In the genomic region with DNA sequence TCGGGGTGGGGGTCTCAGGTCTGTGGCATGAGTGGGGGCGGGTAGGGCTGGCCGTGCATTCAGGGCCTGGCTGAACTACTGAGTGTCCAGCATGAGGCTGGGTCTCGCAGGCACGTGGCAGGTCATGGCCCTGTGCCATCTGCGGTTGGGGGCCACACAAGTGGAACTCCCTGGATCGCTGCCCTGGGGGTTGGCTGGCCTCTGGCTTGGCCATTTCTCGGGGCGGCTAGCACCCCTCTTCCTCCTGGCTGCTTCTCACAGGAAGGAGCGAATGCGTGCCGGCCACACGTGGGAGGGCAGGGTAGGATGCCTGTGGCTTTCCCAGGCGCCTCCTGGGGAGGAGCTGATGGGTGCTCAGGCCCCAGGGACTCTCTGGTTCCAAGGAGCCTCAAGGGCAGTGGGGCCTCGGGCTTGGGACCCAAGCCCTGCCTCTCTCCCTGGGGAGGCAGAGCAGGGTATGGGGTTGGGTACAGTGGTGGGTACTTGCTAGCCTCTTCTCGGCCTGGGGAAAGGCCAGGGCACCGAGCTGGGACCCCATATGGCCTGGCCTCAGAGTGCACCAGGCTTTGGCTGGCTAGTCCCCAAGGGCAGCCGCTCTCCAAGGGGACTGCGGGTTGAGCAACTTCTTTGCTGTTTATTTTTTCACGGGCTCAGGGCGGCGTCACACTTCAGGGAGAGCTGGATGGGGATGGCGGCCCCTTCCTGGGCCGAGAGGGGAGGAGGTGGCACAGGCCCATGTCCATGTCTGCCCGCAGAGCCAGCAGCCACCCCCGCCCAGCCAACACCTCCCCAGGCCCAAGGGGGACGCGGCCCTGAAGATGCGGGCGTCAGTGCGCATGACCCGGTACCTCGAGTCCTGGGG, we compare ENCODE assay signal across 11 cellular contexts. TPM values are rescaled to one million over a fixed set of nuclear protein-coding genes. Genes with fewer than 3 reads are reported as not detected.
DNase-seq lines count a peak whose midpoint lies in the region; FAIRE-seq and TF ChIP-seq lines count a peak whose summit lies in the region.
"Had no signal": no experiment of that assay in that cellular context is flagged by ENCODE, and none has a peak within 500 bp of the region (broad histone marks: within the 10 kb centered on the region; RNA-seq: fewer than 3 reads in every experiment).

No MANE protein-coding gene starts in this region.

- no peaks in the 10 kb centered on the region for H3F3A ChIP-seq in PC-9 (ENCODE audit: insufficient read depth, low read depth)

- CTCF ChIA-PET in PC-9 (lab: Charles Lee): no interaction called here

- no peaks in the 10 kb centered on the region for H3K9me3 ChIP-seq in BLaER1 treated with 17β-estradiol and CSF1 and Interleukin-3, amounts not matched to agents 10 nM and 100 nM (replicated peaks in 1 of 11)
- no peaks in the 10 kb centered on the region for H3K9me3 ChIP-seq in osteoblast (ENCODE audit: low read depth, low read length)
- H3K9me3 ChIP-seq in PC-9 (ENCODE audit: insufficient read depth, low read depth): no peaks in the 10 kb centered on the region

- TF ChIP-seq CTCF in osteoblast (IDR thresholded peaks at IDR 0.05; ENCODE audit: extremely low read depth, low read depth, low read length) (no peak), PC-9 (conservative IDR thresholded peaks at IDR 0.05) (no peak)

- no peak overlapping the region for H3K4me3 Mint-ChIP-seq in dendritic cell treated with granulocyte-macrophage colony-stimulating factor and Interleukin-4, amounts not matched to agents 40 ng/mL and 50 ng/mL, for 4 days
- H3K4me3 Mint-ChIP-seq: nephron; stimulated activated naive CD8-positive, alpha-beta T cell treated with anti-CD3 and anti-CD28 coated beads, Interleukin-15, Interleukin-2, amounts not matched to agents 100 ng/mL and 50 ng/mL, for 24 hours had no signal

- H3K36me3 Mint-ChIP-seq in dendritic cell treated with granulocyte-macrophage colony-stimulating factor and Interleukin-4, amounts not matched to agents 40 ng/mL and 50 ng/mL, for 4 days (ENCODE audit: low read depth): peaks cover 100% of the 10 kb centered on the region

- no peak for TF ChIP-seq POLR2A in H54 (IDR thresholded peaks at IDR 0.05; ENCODE audit: low read depth, low read length)

- FAIRE-seq in H54 (lab: Jason Lieb, UNC): no peak

- no peaks in the 10 kb centered on the region for H3K9me2 ChIP-seq in PC-9 (ENCODE audit: insufficient read depth)

- DNase-seq in H54 (ENCODE audit: insufficient read length, low spot score) (peak; percentile 62), osteoblast (ENCODE audit: insufficient read length, low spot score, missing footprints) (peak; percentile 98), HT-29 (ENCODE audit: low spot score) (no peak), PC-9 (no peak)
- DNase-seq in activated CD4-positive, alpha-beta T cell treated with anti-CD3 and anti-CD28 coated beads for 48 hours: no peak
- DNase-seq: NCI-H2029 treated with DMSO at 0.1 percent for 48 hours, WERI-Rb-1 had no signal

- H3K4me1 ChIP-seq in BLaER1 treated with 17β-estradiol and CSF1 and Interleukin-3, amounts not matched to agents 10 nM and 100 nM: peaks cover 41 to 78% (median 65%) of the 10 kb centered on the region in 10 experiments
- H3K4me1 ChIP-seq in osteoblast (ENCODE audit: insufficient read depth, low read length) (peaks cover 45% of the 10 kb centered on the region), PC-9 (replicated peaks; ENCODE audit: insufficient read depth) (no peaks in the 10 kb centered on the region)

- peak overlapping the region; percentile 59 to 90 (median 85) for H3K4me2 ChIP-seq in BLaER1 treated with 17β-estradiol and CSF1 and Interleukin-3, amounts not matched to agents 10 nM and 100 nM
- H3K4me2 ChIP-seq in osteoblast (ENCODE audit: insufficient read depth, low read length) (peak overlapping the region; percentile 51), PC-9 (no peak overlapping the region)

- H2AFZ ChIP-seq in osteoblast (ENCODE audit: low read length) (peak overlapping the region; percentile 6), PC-9 (no peak overlapping the region)

- peak overlapping the region; percentile 2 to 65 (median 51); a peak in 16 of 22 replicates for H3K9ac ChIP-seq in BLaER1 treated with 17β-estradiol and CSF1 and Interleukin-3, amounts not matched to agents 10 nM and 100 nM

- H3K4me3 ChIP-seq in BLaER1 treated with 17β-estradiol and CSF1 and Interleukin-3, amounts not matched to agents 10 nM and 100 nM: peak overlapping the region in 1 of 10 experiments; percentile 11; a peak in 1 of 20 replicates
- no peak overlapping the region for H3K4me3 ChIP-seq in osteoblast (ENCODE audit: insufficient read depth, low read length)
- no peak overlapping the region for H3K4me3 ChIP-seq in PC-9

- H3K27ac ChIP-seq in BLaER1 treated with 17β-estradiol and CSF1 and Interleukin-3, amounts not matched to agents 10 nM and 100 nM: peak overlapping the region in 9 of 11 experiments; percentile 41 to 76 (median 64); a peak in 18 of 22 replicates
- H3K27ac ChIP-seq in osteoblast (ENCODE audit: low read depth, low read length) (peak overlapping the region; percentile 96), PC-9 (no peak overlapping the region)
- H3K27ac ChIP-seq: WERI-Rb-1 had no signal

- POLR2A ChIA-PET in PC-9 (lab: Charles Lee; ENCODE audit: unreplicated experiment): no interaction called here

- peaks cover 0 to 99% (median 5%) of the 10 kb centered on the region in 11 experiments; a peak in 13 of 22 replicates for H3K36me3 ChIP-seq in BLaER1 treated with 17β-estradiol and CSF1 and Interleukin-3, amounts not matched to agents 10 nM and 100 nM
- H3K36me3 ChIP-seq in osteoblast (ENCODE audit: insufficient read depth, low read length) (peaks cover 27% of the 10 kb centered on the region), PC-9 (ENCODE audit: low read depth) (no peaks in the 10 kb centered on the region)
- H3K36me3 ChIP-seq: WERI-Rb-1 had no signal

- BruUV-seq in PC-9 (replicated peaks; lab: Mats Ljungman, UMichigan): no TSS peak

- peaks cover 33% of the 10 kb centered on the region for H3K4me1 Mint-ChIP-seq in dendritic cell treated with granulocyte-macrophage colony-stimulating factor and Interleukin-4, amounts not matched to agents 40 ng/mL and 50 ng/mL, for 4 days (ENCODE audit: low read depth)
- H3K4me1 Mint-ChIP-seq: nephron had no signal

- H3K27ac Mint-ChIP-seq in dendritic cell treated with granulocyte-macrophage colony-stimulating factor and Interleukin-4, amounts not matched to agents 40 ng/mL and 50 ng/mL, for 4 days: peak overlapping the region; percentile 53
- H3K27ac Mint-ChIP-seq: nephron; stimulated activated naive CD8-positive, alpha-beta T cell treated with anti-CD3 and anti-CD28 coated beads, Interleukin-15, Interleukin-2, amounts not matched to agents 100 ng/mL and 50 ng/mL, for 24 hours had no signal

- no peaks in the 10 kb centered on the region for H3K9me3 Mint-ChIP-seq in dendritic cell treated with granulocyte-macrophage colony-stimulating factor and Interleukin-4, amounts not matched to agents 40 ng/mL and 50 ng/mL, for 4 days
- H3K9me3 Mint-ChIP-seq: nephron; stimulated activated naive CD8-positive, alpha-beta T cell treated with anti-CD3 and anti-CD28 coated beads, Interleukin-15, Interleukin-2, amounts not matched to agents 100 ng/mL and 50 ng/mL, for 24 hours had no signal

- no peaks in the 10 kb centered on the region for H3K27me3 Mint-ChIP-seq in dendritic cell treated with granulocyte-macrophage colony-stimulating factor and Interleukin-4, amounts not matched to agents 40 ng/mL and 50 ng/mL, for 4 days
- H3K27me3 Mint-ChIP-seq: stimulated activated naive CD8-positive, alpha-beta T cell treated with anti-CD3 and anti-CD28 coated beads, Interleukin-15, Interleukin-2, amounts not matched to agents 100 ng/mL and 50 ng/mL, for 24 hours had no signal

- intact Hi-C loops in dendritic cell treated with granulocyte-macrophage colony-stimulating factor and Interleukin-4, amounts not matched to agents 40 ng/mL and 50 ng/mL, for 4 days (cut with micrococcal nuclease): no loop called here
- intact Hi-C loops in PC-9 (cut with micrococcal nuclease; ENCODE audit: unreplicated experiment): no loop called here

- H3K79me2 ChIP-seq in osteoblast (ENCODE audit: insufficient read depth, low read length) (no peaks in the 10 kb centered on the region), PC-9 (ENCODE audit: low read depth) (no peaks in the 10 kb centered on the region)

- peaks cover 0 to 97% (median 4%) of the 10 kb centered on the region in 11 experiments; a peak in 12 of 22 replicates for H4K20me1 ChIP-seq in BLaER1 treated with 17β-estradiol and CSF1 and Interleukin-3, amounts not matched to agents 10 nM and 100 nM
- H4K20me1 ChIP-seq in osteoblast (ENCODE audit: insufficient read depth, low read length) (no peaks in the 10 kb centered on the region), PC-9 (ENCODE audit: insufficient read depth) (no peaks in the 10 kb centered on the region)

- H3K27me3 ChIP-seq in BLaER1 treated with 17β-estradiol and CSF1 and Interleukin-3, amounts not matched to agents 10 nM and 100 nM: no peaks in the 10 kb centered on the region
- H3K27me3 ChIP-seq in osteoblast (ENCODE audit: insufficient read depth, low read length): no peaks in the 10 kb centered on the region
- no peaks in the 10 kb centered on the region for H3K27me3 ChIP-seq in PC-9 (ENCODE audit: insufficient read depth, low read depth)

RNA-seq across cellular contexts. Expression of a gene that starts 37.5 kb away (rescaled TPM):
- total RNA-seq in osteoblast (49.5 and 51.0 TPM in 2 replicates), PC-9 (2021) (39.3 and 59.5 TPM in 2 replicates)
- total RNA-seq in HT-29 (2014; rRNA removed; shearing (Covaris generic)): 1.0 and 1.1 TPM in 2 replicates

Comparison
In these comparisons a context has a peak if more than half of its experiments do, and no peak if none do; other contexts are left out.
1. DNase-seq: peak in H54 (single experiment) and osteoblast (single experiment); none in HT-29 (single experiment), PC-9 (0 of 2) and activated CD4-positive, alpha-beta T cell treated with anti-CD3 and anti-CD28 coated beads for 48 hours (single experiment).
2. RNA of a gene that starts 37.5 kb away (total RNA-seq): 49.5 to 51.0 TPM in osteoblast and 39.3 to 59.5 TPM in PC-9; 1.0 to 1.1 TPM in HT-29; every median in the first group is over 10 times any median in the second.